ENCODE assay signal across 22 cellular contexts in the genomic region with DNA sequence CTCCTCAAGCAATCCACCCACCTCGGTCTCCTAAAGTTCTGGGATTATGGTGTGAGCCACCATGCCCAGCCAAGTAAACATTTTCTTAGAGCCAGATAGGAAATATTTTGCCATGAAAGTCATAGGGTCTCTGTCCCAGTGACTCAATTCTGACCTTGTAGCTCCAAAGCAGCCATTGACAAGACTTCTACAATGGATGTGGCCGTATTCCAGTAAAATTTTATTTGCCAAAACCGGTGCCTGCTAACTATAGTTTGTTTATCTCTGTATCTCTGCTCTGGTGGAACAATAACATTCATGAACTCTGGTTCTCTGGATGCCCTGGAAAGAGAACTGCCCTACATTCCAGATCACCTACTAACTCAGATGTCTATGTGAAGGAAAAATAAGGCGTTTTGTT. TPM values are rescaled to one million over a fixed set of nuclear protein-coding genes. Genes with fewer than 3 reads are reported as not detected.
A peak's percentile ranks its signal among the peaks of the same experiment; 100 is the strongest.
DNase-seq lines count a peak whose midpoint lies in the region; ATAC-seq, FAIRE-seq and TF ChIP-seq lines count a peak whose summit lies in the region.
"Had no signal": no experiment of that assay in that cellular context is flagged by ENCODE, and none has a peak within 500 bp of the region (broad histone marks: within the 10 kb centered on the region; RNA-seq: fewer than 3 reads in every experiment).

No MANE protein-coding gene starts in this region.

- CTCF ChIA-PET in endothelial cell of umbilical vein (lab: Charles Lee): interaction anchor here (1.0 to 3.9 kb wide), 4 partner anchors 12 to 203 kb away, joined by 3 to 17 read pairs (median 4); no protein-coding TSS in a partner anchor

- H4K8ac ChIP-seq in mesenchymal stem cell (ENCODE audit: low read length): no peak overlapping the region

- no peak overlapping the region for H3K4me3 ChIP-seq in heart left ventricle
- H3K4me3 ChIP-seq in endothelial cell of umbilical vein (replicated peaks in 1 of 3; ENCODE audit: insufficient read depth in 1 of 3, low read depth in 1 of 3, low read length in 3 of 3): no peak overlapping the region
- H3K4me3 ChIP-seq in mesenchymal stem cell (ENCODE audit: insufficient read depth in 1 of 2, low read depth in 1 of 2, low read length in 2 of 2): no peak overlapping the region
- H3K4me3 ChIP-seq: BLaER1 treated with 17β-estradiol and CSF1 and Interleukin-3, amounts not matched to agents 10 nM and 100 nM; colonic mucosa; GM12878 had no signal

- peak overlapping the region; percentile 27 for H3K4me2 ChIP-seq in endothelial cell of umbilical vein (ENCODE audit: insufficient read depth, low read length)
- H3K4me2 ChIP-seq in mesenchymal stem cell (ENCODE audit: low read length, poor library complexity, severe bottlenecking): no peak overlapping the region
- H3K4me2 ChIP-seq: BLaER1 treated with 17β-estradiol and CSF1 and Interleukin-3, amounts not matched to agents 10 nM and 100 nM had no signal

- H3K36me3 ChIP-seq in heart left ventricle: no peaks in the 10 kb centered on the region
- H3K36me3 ChIP-seq in endothelial cell of umbilical vein (ENCODE audit: control insufficient read depth in 2 of 2, extremely low read depth in 1 of 2, insufficient read depth in 2 of 2, low read length in 2 of 2): no peaks in the 10 kb centered on the region
- no peaks in the 10 kb centered on the region for H3K36me3 ChIP-seq in mesenchymal stem cell (ENCODE audit: control insufficient read depth in 1 of 2, insufficient read depth in 2 of 2, low read depth in 1 of 2, low read length in 2 of 2)
- H3K36me3 ChIP-seq: BLaER1 treated with 17β-estradiol and CSF1 and Interleukin-3, amounts not matched to agents 10 nM and 100 nM; colonic mucosa had no signal

- H3K79me1 ChIP-seq in mesenchymal stem cell (replicated peaks; ENCODE audit: low read length, poor library complexity, severe bottlenecking): no peaks in the 10 kb centered on the region

- H2AFZ ChIP-seq in endothelial cell of umbilical vein (ENCODE audit: low read depth, low read length) (no peak overlapping the region), mesenchymal stem cell (ENCODE audit: low read depth, low read length) (no peak overlapping the region)

- no peak for DNase-seq in heart left ventricle
- no peak for DNase-seq in cardiac septum (ENCODE audit: low spot score)
- peak; percentile 97 for DNase-seq in endothelial cell of umbilical vein (ENCODE audit: low read depth, low spot score)
- no peak for DNase-seq in mesenchymal stem cell
- DNase-seq in SK-N-DZ (ENCODE audit: low spot score): no peak
- no peak for DNase-seq in activated CD4-positive, alpha-beta T cell treated with anti-CD3 and anti-CD28 coated beads, Interleukin-2, amount 50 U/mL, for 48 hours
- no peak for DNase-seq in NCI-H2227 treated with DMSO at 0.1 percent for 48 hours (lab: John Stamatoyannopoulos, UW)
- DNase-seq: 8988T; activated CD4-positive, alpha-beta T cell treated with anti-CD3 and anti-CD28 coated beads for 1 hour; activated CD8-positive, alpha-beta memory T cell treated with anti-CD3 and anti-CD28 coated beads, Interleukin-2, amount 10 ng/mL, durations not matched to agents 7 days and 5 days; activated effector memory CD4-positive, alpha-beta T cell treated with Interleukin-2 at 50 U/mL for 16 hours; amniotic stem cell; colonic mucosa; GDM1; NCI-H1092; NCI-H69; occipital lobe; stimulated activated CD4-positive, alpha-beta T cell treated with anti-CD3 and anti-CD28 coated beads, Interleukin-4, amount 100 ng/mL, for 1 hour had no signal

- H4K91ac ChIP-seq in mesenchymal stem cell (ENCODE audit: low read length): no peak overlapping the region

- TF ChIP-seq POLR2A in heart left ventricle (IDR thresholded peaks at IDR 0.05) (no peak), endothelial cell of umbilical vein (IDR thresholded peaks at IDR 0.05; ENCODE audit: low read depth, low read length) (peak; percentile 26)

- no peak overlapping the region for H2BK15ac ChIP-seq in mesenchymal stem cell (ENCODE audit: low read depth, poor library complexity, severe bottlenecking)

- TF ChIP-seq CTCF in heart left ventricle (IDR thresholded peaks at IDR 0.05) (no peak), endothelial cell of umbilical vein (IDR thresholded peaks at IDR 0.05; ENCODE audit: extremely low read depth in 1 of 2, insufficient read depth in 1 of 2, low read depth in 1 of 2, low read length in 2 of 2) (no peak)

- H2BK5ac ChIP-seq in mesenchymal stem cell (ENCODE audit: low read depth, low read length, poor library complexity, severe bottlenecking): no peak overlapping the region

- 20 to 32% (median 29%) methylated on average over 4 of the region's 4 CpGs for WGBS in heart left ventricle, 4 donors
- WGBS in mesenchymal stem cell: 63% methylated on average over 3 of the region's 4 CpGs

- no peaks in the 10 kb centered on the region for H4K20me1 ChIP-seq in endothelial cell of umbilical vein (replicated peaks; ENCODE audit: control insufficient read depth, extremely low read depth, insufficient read depth, low read length)
- H4K20me1 ChIP-seq: BLaER1 treated with 17β-estradiol and CSF1 and Interleukin-3, amounts not matched to agents 10 nM and 100 nM had no signal

- FAIRE-seq in endothelial cell of umbilical vein (lab: Jason Lieb, UNC): peak; percentile 91
- FAIRE-seq: D721Med, GM12878 had no signal

- no peaks in the 10 kb centered on the region for H3K9me1 ChIP-seq in endothelial cell of umbilical vein (replicated peaks; ENCODE audit: control insufficient read depth, extremely low read depth, insufficient read depth, low read length)

- no peak overlapping the region for H3K4ac ChIP-seq in mesenchymal stem cell (ENCODE audit: low read depth in 1 of 2, low read length in 2 of 2)

- dilution Hi-C loops in endothelial cell of umbilical vein (cut with MboI; ENCODE audit: extremely low pct_ligation_motif_present, low sequenced_read_pairs): no loop called here

- ATAC-seq in heart left ventricle: peak in 3 of 4 donors; percentile 16 to 56 (median 19)
- no peak for ATAC-seq in GM18909 (IDR thresholded peaks at IDR 0.05; ENCODE audit: poor library complexity, unreplicated experiment)
- ATAC-seq: activated CD8-positive, alpha-beta memory T cell treated with anti-CD3 and anti-CD28 coated beads, Interleukin-2, amount 10 ng/mL, durations not matched to agents 7 days and 5 days; GM12878 had no signal

- H3K79me2 ChIP-seq in endothelial cell of umbilical vein (ENCODE audit: control insufficient read depth, insufficient read depth, low read length): no peaks in the 10 kb centered on the region

- BruUV-seq in endothelial cell of umbilical vein (replicated peaks; lab: Mats Ljungman, UMichigan): TSS peak; percentile 23

- no peak overlapping the region for H2BK120ac ChIP-seq in mesenchymal stem cell (ENCODE audit: low read depth, low read length)

- no peaks in the 10 kb centered on the region for H3K9me3 ChIP-seq in heart left ventricle
- no peaks in the 10 kb centered on the region for H3K9me3 ChIP-seq in endothelial cell of umbilical vein (replicated peaks; ENCODE audit: control insufficient read depth, insufficient read depth, low read length)
- H3K9me3 ChIP-seq in mesenchymal stem cell (ENCODE audit: control insufficient read depth, low read length): no peaks in the 10 kb centered on the region
- H3K9me3 ChIP-seq: BLaER1 treated with 17β-estradiol and CSF1 and Interleukin-3, amounts not matched to agents 10 nM and 100 nM; colonic mucosa had no signal

- H3K14ac ChIP-seq in mesenchymal stem cell (ENCODE audit: low read length in 2 of 2): no peak overlapping the region

- H2BK12ac ChIP-seq in mesenchymal stem cell (ENCODE audit: low read length in 2 of 2): no peak overlapping the region

- no peak overlapping the region for H3K23ac ChIP-seq in mesenchymal stem cell (ENCODE audit: low read length in 2 of 2)

- H3K4me1 ChIP-seq in heart left ventricle: peaks cover 3 to 43% (median 31%) of the 10 kb centered on the region in 12 donors
- H3K4me1 ChIP-seq in endothelial cell of umbilical vein (ENCODE audit: control insufficient read depth, extremely low read depth, insufficient read depth, low read length): peaks cover 60% of the 10 kb centered on the region
- H3K4me1 ChIP-seq in mesenchymal stem cell (ENCODE audit: control insufficient read depth, insufficient read depth, low read depth, low read length): no peaks in the 10 kb centered on the region
- H3K4me1 ChIP-seq: BLaER1 treated with 17β-estradiol and CSF1 and Interleukin-3, amounts not matched to agents 10 nM and 100 nM; colonic mucosa had no signal

- peak overlapping the region; percentile 47 for H2AK5ac ChIP-seq in mesenchymal stem cell (ENCODE audit: low read length, severe bottlenecking)

- H3K27ac ChIP-seq in heart left ventricle (peak overlapping the region in 9 of 12 donors; percentile 9 to 85 (median 28)), endothelial cell of umbilical vein (ENCODE audit: insufficient read depth, low read depth, low read length) (peak overlapping the region; percentile 93), mesenchymal stem cell (ENCODE audit: low read length, poor library complexity, severe bottlenecking) (no peak overlapping the region)
- H3K27ac ChIP-seq: BLaER1 treated with 17β-estradiol and CSF1 and Interleukin-3, amounts not matched to agents 10 nM and 100 nM; colonic mucosa had no signal

- no peak overlapping the region for H3K18ac ChIP-seq in mesenchymal stem cell (ENCODE audit: low read depth in 1 of 2, low read length in 2 of 2)

- POLR2A ChIA-PET in endothelial cell of umbilical vein (lab: Charles Lee): interaction anchor here (0.7 to 1.2 kb wide), 2 partner anchors 58 to 209 kb away, joined by 4 read pairs; no protein-coding TSS in a partner anchor

- no peaks in the 10 kb centered on the region for H3K27me3 ChIP-seq in heart left ventricle
- H3K27me3 ChIP-seq in endothelial cell of umbilical vein (ENCODE audit: control insufficient read depth in 2 of 2, insufficient read depth in 2 of 2, low read length in 2 of 2): no peaks in the 10 kb centered on the region
- no peaks in the 10 kb centered on the region for H3K27me3 ChIP-seq in mesenchymal stem cell (ENCODE audit: control insufficient read depth in 1 of 2, insufficient read depth in 1 of 2, low read length in 2 of 2)
- H3K27me3 ChIP-seq: BLaER1 treated with 17β-estradiol and CSF1 and Interleukin-3, amounts not matched to agents 10 nM and 100 nM; colonic mucosa had no signal

- H3K9ac ChIP-seq in endothelial cell of umbilical vein (replicated peaks; ENCODE audit: extremely low read depth, insufficient read depth, low read length): peak overlapping the region; percentile 54
- H3K9ac ChIP-seq in mesenchymal stem cell (ENCODE audit: low read length): no peak overlapping the region
- H3K9ac ChIP-seq: BLaER1 treated with 17β-estradiol and CSF1 and Interleukin-3, amounts not matched to agents 10 nM and 100 nM had no signal

- intact Hi-C loops in heart left ventricle (cut with DNase I): no loop called here
- intact Hi-C loops in cardiac septum (cut with DNase I): no loop called here
- intact Hi-C loops in endothelial cell of umbilical vein (cut with micrococcal nuclease): loop anchor here (1.0 to 5.0 kb wide), 5 partner anchors 17 to 896 kb away; no protein-coding TSS in a partner anchor

RNA-seq across cellular contexts. Expression of gene USP44, which starts 54.6 kb away (rescaled TPM):
- total RNA-seq in heart left ventricle (1 to 10 TPM in 1 of 9 donors, under 1 TPM in 5, not detected in 3; 0.09 to 1.2 (median 0.47) TPM), cardiac septum (0.35 TPM), endothelial cell of umbilical vein (1.5 and 3.1 TPM in 2 replicates)
- polyA plus RNA-seq in heart left ventricle (under 1 TPM; 0.10 to 0.23 TPM), endothelial cell of umbilical vein (0.91 and 1.2 TPM in 2 replicates)
- polyA plus RNA-seq in endothelial cell of umbilical vein (2011; cell fraction: cytosol; rRNA removed): 0.82 and 0.92 TPM in 2 replicates
- polyA plus RNA-seq in endothelial cell of umbilical vein (2011; cell fraction: nucleus; rRNA removed): 1.8 and 3.0 TPM in 2 replicates
- 1.1 and 1.8 TPM in 2 replicates for polyA plus RNA-seq in endothelial cell of umbilical vein (2012)
- 1.7 and 2.5 TPM in 2 replicates for polyA minus RNA-seq in endothelial cell of umbilical vein
- polyA minus RNA-seq in endothelial cell of umbilical vein (2011; cell fraction: cytosol; rRNA and poly(A)+ RNA removed): not detected
- polyA minus RNA-seq in endothelial cell of umbilical vein (2011; cell fraction: nucleus; rRNA and poly(A)+ RNA removed): 1.4 and 1.6 TPM in 2 replicates
- polyA plus RNA-seq in mesenchymal stem cell (2013, experiment 1 of 2): 0.01 TPM
- polyA plus RNA-seq in mesenchymal stem cell (2013, experiment 2 of 2): 0.05 TPM
- polyA plus RNA-seq in SK-N-DZ (2014; cell fraction: cytosol; rRNA removed): not detected in 2 replicates
- polyA plus RNA-seq in SK-N-DZ (2014; cell fraction: nucleus; rRNA removed): not detected in 2 replicates
